37 cellular contexts compared by ENCODE assay signal in the genomic region with DNA sequence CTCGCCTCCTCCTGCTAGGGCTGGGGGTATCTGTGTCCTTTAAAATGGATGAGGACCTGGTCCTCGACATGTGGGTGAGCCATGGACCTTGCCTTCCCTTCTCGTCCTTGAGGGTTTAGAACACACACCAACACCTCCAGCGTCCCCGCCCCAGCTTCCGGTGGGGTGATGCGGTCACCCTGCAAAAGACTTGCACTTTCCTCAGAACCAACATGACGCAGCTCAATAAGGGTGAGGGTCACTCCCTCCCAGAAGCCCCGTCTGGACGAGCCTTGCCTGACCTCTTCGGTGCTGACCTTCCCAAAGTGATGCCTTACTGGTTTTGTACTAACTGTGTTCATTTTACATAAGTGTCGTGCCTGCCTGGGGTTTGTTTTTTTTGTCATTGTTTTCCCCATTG. TPM values are rescaled to one million over a fixed set of nuclear protein-coding genes. Genes with fewer than 3 reads are reported as not detected.
"Had no signal": no experiment of that assay in that cellular context is flagged by ENCODE, and none has a peak within 500 bp of the region (broad histone marks: within the 10 kb centered on the region; RNA-seq: fewer than 3 reads in every experiment).

No MANE protein-coding gene starts in this region.

- H3K4me3 ChIP-seq: ascending aorta, breast epithelium, esophagus squamous epithelium had no signal

- H3K4me1 Mint-ChIP-seq: activated CD4-positive, alpha-beta T cell treated with anti-CD3 and anti-CD28 coated beads for 36 hours; activated CD4-positive, alpha-beta T cell treated with anti-CD3 and anti-CD28 coated beads, Interleukin-2, amount 10 ng/mL, durations not matched to agents 24 days and 14 days; activated CD8-positive, alpha-beta memory T cell treated with anti-CD3 and anti-CD28 coated beads, Interleukin-2, amount 10 ng/mL, durations not matched to agents 7 days and 5 days; activated naive CD4-positive, alpha-beta T cell treated with anti-CD3 and anti-CD28 coated beads, Interleukin-2, amount 50 U/mL, for 24 hours; activated naive CD8-positive, alpha-beta T cell treated with anti-CD3 and anti-CD28 coated beads for 36 hours; activated naive CD8-positive, alpha-beta T cell treated with anti-CD3 and anti-CD28 coated beads, Interleukin-2, amount 50 U/mL, for 24 hours; brain; central memory CD8-positive, alpha-beta T cell had no signal

- H3K36me3 ChIP-seq: breast epithelium had no signal

- H3K36me3 Mint-ChIP-seq: activated CD4-positive, alpha-beta memory T cell treated with anti-CD3 and anti-CD28 coated beads for 36 hours; activated CD8-positive, alpha-beta memory T cell treated with anti-CD3 and anti-CD28 coated beads, Interleukin-2, amount 10 ng/mL, durations not matched to agents 7 days and 5 days; activated naive CD4-positive, alpha-beta T cell treated with anti-CD3 and anti-CD28 coated beads, Interleukin-2, amount 50 U/mL, for 24 hours; activated naive CD8-positive, alpha-beta T cell treated with anti-CD3 and anti-CD28 coated beads for 36 hours had no signal

- H3K4me1 ChIP-seq: breast epithelium, esophagus squamous epithelium had no signal

- H3K27me3 ChIP-seq: ascending aorta, breast epithelium, esophagus squamous epithelium had no signal

- H3K4me3 Mint-ChIP-seq: activated CD4-positive, alpha-beta memory T cell treated with anti-CD3 and anti-CD28 coated beads for 36 hours; activated CD4-positive, alpha-beta T cell treated with anti-CD3 and anti-CD28 coated beads for 36 hours; activated CD4-positive, alpha-beta T cell treated with anti-CD3 and anti-CD28 coated beads, Interleukin-2, amount 10 ng/mL, durations not matched to agents 24 days and 14 days; activated CD8-positive, alpha-beta memory T cell treated with anti-CD3 and anti-CD28 coated beads, Interleukin-2, amount 10 ng/mL, durations not matched to agents 7 days and 5 days; activated CD8-positive, alpha-beta T cell treated with anti-CD3 and anti-CD28 coated beads, Interleukin-2, amount 10 ng/mL, durations not matched to agents 7 days and 5 days; activated naive CD4-positive, alpha-beta T cell treated with anti-CD3 and anti-CD28 coated beads for 36 hours; activated naive CD4-positive, alpha-beta T cell treated with anti-CD3 and anti-CD28 coated beads, Interleukin-2, amount 50 U/mL, for 24 hours; activated naive CD8-positive, alpha-beta T cell treated with anti-CD3 and anti-CD28 coated beads for 36 hours; activated naive CD8-positive, alpha-beta T cell treated with anti-CD3 and anti-CD28 coated beads, Interleukin-2, amount 50 U/mL, for 24 hours; activated T-helper 1 cell treated with anti-CD3 and anti-CD28 coated beads, Interleukin-12 subunit alpha, Interleukin-12 subunit beta, Interleukin-2, Interleukin-4 antibody, amounts not matched to agents 30 ng/mL and 10 ng/mL and 1 ng/mL, durations not matched to agents 14 hours and 24 hours and 36 hours; brain; central memory CD8-positive, alpha-beta T cell; effector memory CD8-positive, alpha-beta T cell had no signal

- H3K27ac ChIP-seq: breast epithelium, epithelial cell of prostate, esophagus squamous epithelium had no signal

- DNase-seq: activated CD4-positive, alpha-beta memory T cell treated with anti-CD3 and anti-CD28 coated beads for 36 hours; activated CD4-positive, alpha-beta T cell treated with anti-CD3 and anti-CD28 coated beads for 36 hours; activated CD4-positive, alpha-beta T cell treated with anti-CD3 and anti-CD28 coated beads, Interleukin-2, amount 10 ng/mL, durations not matched to agents 24 days and 14 days; activated CD4-positive, CD25-positive, alpha-beta regulatory T cell; activated CD4-positive, CD25-positive, alpha-beta regulatory T cell treated with anti-CD3 and anti-CD28 coated beads, Interleukin-2, amount 50 U/mL, for 72 hours; activated CD8-positive, alpha-beta memory T cell treated with anti-CD3 and anti-CD28 coated beads, Interleukin-2, amount 10 ng/mL, durations not matched to agents 7 days and 5 days; activated CD8-positive, alpha-beta memory T cell treated with anti-CD3 and anti-CD28 coated beads, Interleukin-2, amount 50 U/mL, for 4 hours; activated CD8-positive, alpha-beta T cell treated with anti-CD3 and anti-CD28 coated beads, Interleukin-2, amount 10 ng/mL, durations not matched to agents 7 days and 5 days; activated effector memory CD4-positive, alpha-beta T cell treated with anti-CD3 and anti-CD28 coated beads, Interleukin-2, amount 50 U/mL, for 16 hours; activated naive CD4-positive, alpha-beta T cell treated with anti-CD3 and anti-CD28 coated beads for 36 hours; activated naive CD8-positive, alpha-beta T cell treated with anti-CD3 and anti-CD28 coated beads for 36 hours; activated naive CD8-positive, alpha-beta T cell treated with anti-CD3 and anti-CD28 coated beads, Interleukin-2, amount 50 U/mL, for 24 hours; activated T-cell treated with anti-CD3 and anti-CD28 coated beads, Interleukin-2, amount 50 U/mL, for 1 hour; activated T-cell treated with anti-CD3 and anti-CD28 coated beads, Interleukin-2, amount 50 U/mL, for 48 hours; cortex of kidney; dermis blood vessel endothelial cell; effector CD4-positive, alpha-beta T cell; effector memory CD8-positive, alpha-beta T cell; esophagus squamous epithelium; T-helper 2 cell had no signal

- H3K9me3 ChIP-seq: ascending aorta, breast epithelium, esophagus squamous epithelium had no signal

- H3K9me3 Mint-ChIP-seq: activated CD4-positive, alpha-beta memory T cell treated with anti-CD3 and anti-CD28 coated beads for 36 hours; activated CD4-positive, alpha-beta T cell treated with anti-CD3 and anti-CD28 coated beads, Interleukin-2, amount 10 ng/mL, durations not matched to agents 24 days and 14 days; activated naive CD4-positive, alpha-beta T cell treated with anti-CD3 and anti-CD28 coated beads for 36 hours; activated naive CD4-positive, alpha-beta T cell treated with anti-CD3 and anti-CD28 coated beads, Interleukin-2, amount 50 U/mL, for 24 hours; activated naive CD8-positive, alpha-beta T cell treated with anti-CD3 and anti-CD28 coated beads for 36 hours; activated naive CD8-positive, alpha-beta T cell treated with anti-CD3 and anti-CD28 coated beads, Interleukin-2, amount 50 U/mL, for 24 hours; activated T-helper 1 cell treated with anti-CD3 and anti-CD28 coated beads, Interleukin-12 subunit alpha, Interleukin-12 subunit beta, Interleukin-2, Interleukin-4 antibody, amounts not matched to agents 30 ng/mL and 10 ng/mL and 1 ng/mL, durations not matched to agents 14 hours and 24 hours and 36 hours; activated T-helper 2 cell treated with anti-CD3 and anti-CD28 coated beads, Interferon-gamma antibody, Interleukin-2, Interleukin-4, amounts not matched to agents 10 μg/mL and 5 μg/mL and 100 μg/mL, durations not matched to agents 14 hours and 24 hours and 36 hours; central memory CD8-positive, alpha-beta T cell; effector memory CD8-positive, alpha-beta T cell had no signal

- H3K27ac Mint-ChIP-seq: activated CD4-positive, alpha-beta memory T cell treated with anti-CD3 and anti-CD28 coated beads for 36 hours; activated CD4-positive, alpha-beta T cell treated with anti-CD3 and anti-CD28 coated beads for 36 hours; activated CD4-positive, alpha-beta T cell treated with anti-CD3 and anti-CD28 coated beads, Interleukin-2, amount 10 ng/mL, durations not matched to agents 24 days and 14 days; activated CD8-positive, alpha-beta memory T cell treated with anti-CD3 and anti-CD28 coated beads, Interleukin-2, amount 10 ng/mL, durations not matched to agents 7 days and 5 days; activated CD8-positive, alpha-beta T cell treated with anti-CD3 and anti-CD28 coated beads, Interleukin-2, amount 10 ng/mL, durations not matched to agents 7 days and 5 days; activated naive CD4-positive, alpha-beta T cell treated with anti-CD3 and anti-CD28 coated beads for 36 hours; activated naive CD4-positive, alpha-beta T cell treated with anti-CD3 and anti-CD28 coated beads, Interleukin-2, amount 50 U/mL, for 24 hours; activated naive CD8-positive, alpha-beta T cell treated with anti-CD3 and anti-CD28 coated beads for 36 hours; activated naive CD8-positive, alpha-beta T cell treated with anti-CD3 and anti-CD28 coated beads, Interleukin-2, amount 50 U/mL, for 24 hours; activated T-helper 1 cell treated with anti-CD3 and anti-CD28 coated beads, Interleukin-12 subunit alpha, Interleukin-12 subunit beta, Interleukin-2, Interleukin-4 antibody, amounts not matched to agents 30 ng/mL and 10 ng/mL and 1 ng/mL, durations not matched to agents 14 hours and 24 hours and 36 hours; activated T-helper 2 cell treated with anti-CD3 and anti-CD28 coated beads, Interferon-gamma antibody, Interleukin-2, Interleukin-4, amounts not matched to agents 10 μg/mL and 5 μg/mL and 100 μg/mL, durations not matched to agents 14 hours and 24 hours and 36 hours; brain; effector memory CD8-positive, alpha-beta T cell had no signal

RNA-seq across cellular contexts. Expression of a gene that starts 41.0 kb away (rescaled TPM):
- total RNA-seq: activated CD4-positive, alpha-beta memory T cell treated with anti-CD3 and anti-CD28 coated beads for 36 hours; activated CD4-positive, alpha-beta T cell treated with anti-CD3 and anti-CD28 coated beads for 36 hours; activated CD4-positive, alpha-beta T cell treated with anti-CD3 and anti-CD28 coated beads, Interleukin-2, amount 10 ng/mL, durations not matched to agents 24 days and 14 days; activated CD8-positive, alpha-beta memory T cell treated with anti-CD3 and anti-CD28 coated beads for 36 hours; activated CD8-positive, alpha-beta memory T cell treated with anti-CD3 and anti-CD28 coated beads, Interleukin-2, amount 10 ng/mL, durations not matched to agents 7 days and 5 days; activated CD8-positive, alpha-beta T cell treated with anti-CD3 and anti-CD28 coated beads, Interleukin-2, amount 10 ng/mL, durations not matched to agents 7 days and 5 days; activated naive CD4-positive, alpha-beta T cell treated with anti-CD3 and anti-CD28 coated beads for 36 hours; activated naive CD8-positive, alpha-beta T cell treated with anti-CD3 and anti-CD28 coated beads for 36 hours; activated T-helper 1 cell treated with anti-CD3 and anti-CD28 coated beads, Interleukin-12 subunit alpha, Interleukin-12 subunit beta, Interleukin-2, Interleukin-4 antibody, amounts not matched to agents 30 ng/mL and 10 ng/mL and 1 ng/mL, durations not matched to agents 14 hours and 24 hours and 36 hours; activated T-helper 2 cell treated with anti-CD3 and anti-CD28 coated beads, Interferon-gamma antibody, Interleukin-2, Interleukin-4, amounts not matched to agents 10 μg/mL and 5 μg/mL and 100 μg/mL, durations not matched to agents 14 hours and 24 hours and 36 hours; ascending aorta; breast epithelium; cardiac septum; cerebellum; dermis blood vessel endothelial cell; endothelial cell of umbilical vein; esophagus squamous epithelium; fibroblast of lung; fibroblast of villous mesenchyme; frontal cortex; T-helper 1 cell treated with Interleukin-12 subunit alpha and Interleukin-12 subunit beta and Interleukin-4 antibody, amounts not matched to agents 30 ng/mL and 1 ng/mL, for 36 hours had no signal
- polyA plus RNA-seq: endothelial cell of umbilical vein, esophagus, fibroblast of lung had no signal
